In genomic region chr10:75424553-75424952, GRCh38 we compare ENCODE assay signal across 23 cellular contexts. TPM values are rescaled to one million over a fixed set of nuclear protein-coding genes. Genes with fewer than 3 reads are reported as not detected.
"Had no signal": no experiment of that assay in that cellular context is flagged by ENCODE, and none has a peak within 500 bp of the region (broad histone marks: within the 10 kb centered on the region; RNA-seq: fewer than 3 reads in every experiment).

No MANE protein-coding gene starts in this region.

- H3K36me3 ChIP-seq: lower lobe of right lung, ovary, right atrium auricular region, right lobe of liver, spleen, tibial nerve, vagina had no signal

- H3K27ac ChIP-seq: lower lobe of right lung, ovary, right atrium auricular region, right lobe of liver, spleen, tibial nerve, vagina had no signal

- H3K4me3 ChIP-seq: lower lobe of right lung, ovary, right atrium auricular region, right lobe of liver, spleen, tibial nerve, vagina had no signal

- H3K4me1 ChIP-seq: right lobe of liver had no signal

- H3K4me3 Mint-ChIP-seq: naive B cell; natural killer cell; stimulated activated effector memory CD8-positive, alpha-beta T cell treated with anti-CD3 and anti-CD28 coated beads, Interleukin-12 subunit alpha, Interleukin-12 subunit beta, amount 100 ng/mL, for 72 hours; stimulated activated naive CD8-positive, alpha-beta T cell treated with anti-CD3 and anti-CD28 coated beads, Interleukin-15, amount 100 ng/mL, for 72 hours; type B pancreatic cell had no signal

- H3K36me3 Mint-ChIP-seq: natural killer cell; stimulated activated effector memory CD8-positive, alpha-beta T cell treated with anti-CD3 and anti-CD28 coated beads, Interleukin-12 subunit alpha, Interleukin-12 subunit beta, amount 100 ng/mL, for 72 hours; type B pancreatic cell had no signal

- DNase-seq: hippocampal formation; kidney glomerular epithelial cell; left cardiac atrium; lower lobe of right lung; mesenchymal stem cell; naive B cell; natural killer cell; ovary; right lobe of liver; small intestine; spleen; stimulated activated CD4-positive, alpha-beta T cell treated with anti-CD3 and anti-CD28 coated beads, Interleukin-4, amount 100 ng/mL, for 24 hours; stimulated activated naive CD4-positive, alpha-beta T cell treated with Interleukin-2 at 50 U/mL for 16 hours; stimulated activated naive CD8-positive, alpha-beta T cell treated with anti-CD3 and anti-CD28 coated beads, Interleukin-15, amount 100 ng/mL, for 72 hours; substantia nigra had no signal

- H3K9me3 Mint-ChIP-seq: natural killer cell; stimulated activated effector memory CD8-positive, alpha-beta T cell treated with anti-CD3 and anti-CD28 coated beads, Interleukin-12 subunit alpha, Interleukin-12 subunit beta, amount 100 ng/mL, for 72 hours; stimulated activated naive CD8-positive, alpha-beta T cell treated with anti-CD3 and anti-CD28 coated beads, Interleukin-15, amount 100 ng/mL, for 72 hours; type B pancreatic cell had no signal

- H3K9me3 ChIP-seq: lower lobe of right lung, ovary, right atrium auricular region, right lobe of liver, spleen, tibial nerve, vagina had no signal

- H3K27ac Mint-ChIP-seq: naive B cell; natural killer cell; progenitor cell of endocrine pancreas; stimulated activated effector memory CD8-positive, alpha-beta T cell treated with anti-CD3 and anti-CD28 coated beads, Interleukin-12 subunit alpha, Interleukin-12 subunit beta, amount 100 ng/mL, for 72 hours; stimulated activated naive CD8-positive, alpha-beta T cell treated with anti-CD3 and anti-CD28 coated beads, Interleukin-15, amount 100 ng/mL, for 72 hours; type B pancreatic cell had no signal

- H3K27me3 ChIP-seq: ovary, right atrium auricular region, right lobe of liver, tibial nerve, vagina had no signal

- ATAC-seq: left cardiac atrium; left lobe of liver; lower lobe of right lung; natural killer cell; right lobe of liver; stimulated activated effector memory CD8-positive, alpha-beta T cell treated with anti-CD3 and anti-CD28 coated beads, Interleukin-12 subunit alpha, Interleukin-12 subunit beta, amount 100 ng/mL, for 72 hours; stimulated activated naive CD8-positive, alpha-beta T cell treated with anti-CD3 and anti-CD28 coated beads, Interleukin-15, amount 100 ng/mL, for 72 hours had no signal

- H3K4me1 Mint-ChIP-seq: naive B cell; natural killer cell; stimulated activated effector memory CD8-positive, alpha-beta T cell treated with anti-CD3 and anti-CD28 coated beads, Interleukin-12 subunit alpha, Interleukin-12 subunit beta, amount 100 ng/mL, for 72 hours; stimulated activated naive CD8-positive, alpha-beta T cell treated with anti-CD3 and anti-CD28 coated beads, Interleukin-15, amount 100 ng/mL, for 72 hours had no signal

RNA-seq across cellular contexts. Expression of gene LRMDA, which starts 6.9 kb away (rescaled TPM):
- polyA plus RNA-seq: keratinocyte had no signal
